26 cellular contexts compared by ENCODE assay signal in genomic region chr17:5672141-5672540, GRCh38.
"Had no signal": no experiment of that assay in that cellular context is flagged by ENCODE, and none has a peak within 500 bp of the region (broad histone marks: within the 10 kb centered on the region; RNA-seq: fewer than 3 reads in every experiment).

No MANE protein-coding gene starts in this region.

- H3K4me3 ChIP-seq: colonic mucosa, esophagus squamous epithelium, heart right ventricle, left ventricle myocardium inferior, lower lobe of right lung, mucosa of descending colon, ovary, psoas muscle, sigmoid colon, thoracic aorta, tibial nerve, vagina had no signal

- DNase-seq: colonic mucosa; effector memory CD4-positive, alpha-beta T cell; erythroblast; esophagus squamous epithelium; foreskin melanocyte; glutamatergic neuron; heart right ventricle; hippocampal formation; kidney glomerular epithelial cell; left colon; left ventricle myocardium inferior; lower lobe of right lung; mucosa of descending colon; naive B cell; occipital lobe; ovary; posterior cingulate gyrus; psoas muscle; right cardiac atrium; sigmoid colon; stimulated activated CD4-positive, alpha-beta T cell treated with anti-CD3 and anti-CD28 coated beads, Interleukin-2, amount 100 ng/mL, for 24 hours; stimulated activated CD4-positive, alpha-beta T cell treated with anti-CD3 and anti-CD28 coated beads, Interleukin-4, amount 100 ng/mL, for 24 hours had no signal

- H3K9me3 ChIP-seq: colonic mucosa, esophagus squamous epithelium, heart right ventricle, left ventricle myocardium inferior, lower lobe of right lung, mucosa of descending colon, ovary, psoas muscle, sigmoid colon, thoracic aorta, tibial nerve, vagina had no signal

- H3K27ac ChIP-seq: colonic mucosa, esophagus squamous epithelium, heart right ventricle, left ventricle myocardium inferior, lower lobe of right lung, ovary, psoas muscle, sigmoid colon, thoracic aorta, tibial nerve, vagina had no signal

- ATAC-seq: left colon; mucosa of descending colon; natural killer cell treated with Interleukin-12 subunit alpha and Interleukin-12 subunit beta and Interleukin-15 and Interleukin-18, amount 100 ng/mL, for 72 hours; psoas muscle had no signal

- H3K27me3 ChIP-seq: colonic mucosa, ovary, tibial nerve, vagina had no signal

- H3K36me3 ChIP-seq: colonic mucosa, esophagus squamous epithelium, heart right ventricle, left ventricle myocardium inferior, lower lobe of right lung, ovary, sigmoid colon, thoracic aorta, tibial nerve, vagina had no signal

- H3K4me1 ChIP-seq: colonic mucosa, esophagus squamous epithelium, heart right ventricle, left ventricle myocardium inferior, lower lobe of right lung, psoas muscle, sigmoid colon, tibial nerve, vagina had no signal
